Comparison of ENCODE assay signal across 8 cellular contexts in the genomic region with DNA sequence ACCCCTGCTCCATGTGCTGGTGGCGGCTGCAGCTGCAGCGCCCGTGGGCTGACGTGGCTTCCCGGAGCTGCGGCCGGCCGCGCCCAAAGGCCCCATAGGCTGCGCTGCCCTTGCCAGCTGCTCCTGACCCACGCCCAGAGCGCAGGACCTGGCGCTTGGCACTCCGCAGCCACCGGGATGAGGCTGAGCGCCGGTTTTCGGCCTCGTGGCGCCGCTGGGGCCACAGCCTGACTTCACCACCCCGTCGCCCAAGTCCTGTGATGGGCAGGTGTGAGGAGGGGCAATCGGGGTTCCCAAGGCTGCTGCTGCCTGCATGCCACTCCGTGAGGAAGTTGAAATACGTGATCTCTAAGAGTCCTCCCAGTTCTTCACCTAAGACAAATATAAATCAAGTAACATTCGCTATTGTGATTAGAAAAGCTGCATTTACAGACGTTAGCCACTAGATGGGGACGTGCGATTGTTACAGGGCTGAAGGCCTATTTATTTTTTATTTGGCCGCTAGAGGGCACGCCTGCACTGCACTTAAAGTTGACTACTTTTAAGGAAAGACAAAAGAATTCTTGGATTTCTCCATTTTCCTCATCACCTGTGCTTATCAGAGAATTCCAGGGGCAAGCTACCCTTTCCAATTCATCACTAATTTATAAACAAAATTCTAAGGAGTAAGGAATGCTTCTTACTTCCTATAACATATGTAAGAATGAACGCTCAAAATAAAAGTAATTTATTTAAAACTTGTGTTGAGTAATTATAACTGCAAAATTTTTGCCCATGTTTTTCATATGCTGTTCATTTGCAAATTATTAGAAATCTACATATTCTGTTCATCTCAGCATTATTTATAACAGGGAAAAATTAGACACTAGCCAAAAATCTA. TPM values are rescaled to one million over a fixed set of nuclear protein-coding genes. Genes with fewer than 3 reads are reported as not detected.
DNase-seq lines count a peak whose midpoint lies in the region; ATAC-seq and TF ChIP-seq lines count a peak whose summit lies in the region.
"Not testable (repeated sequence)": the region's sequence is repeated elsewhere in the genome, so short reads cannot be mapped to it uniquely, and the experiment has no call there.

No MANE protein-coding gene starts in this region.

- CTCF ChIA-PET in CD4-positive, alpha-beta T cell (lab: Charles Lee) = interaction anchor here (0.6 to 3.3 kb wide), 22 partner anchors 53 to 184 kb away, joined by 3 to 108 read pairs (median 4); a partner anchor contains a TSS

- intact Hi-C loops in CD4-positive, alpha-beta T cell (cut with DNase I, micrococcal nuclease) = loop anchor here (1.0 to 10.0 kb wide), 3 partner anchors 54 to 107 kb away; a partner anchor contains a TSS
- intact Hi-C loops in Right ventricle myocardium inferior (cut with DNase I) = loop anchor here (1.0 kb wide), 1 partner anchor 107 kb away; no protein-coding TSS in a partner anchor

- ATAC-seq in CD4-positive, alpha-beta T cell (ENCODE audit: poor library complexity) = peak; percentile 68
- ATAC-seq in GM21390 (IDR thresholded peaks at IDR 0.05; ENCODE audit: unreplicated experiment) = peak; percentile 44
- peak; percentile 93 for ATAC-seq in Right ventricle myocardium inferior

- H3K4me1 Mint-ChIP-seq in CD4-positive, alpha-beta T cell (ENCODE audit: low read depth); nephron progenitor cell: not testable (repeated sequence)

- not testable (repeated sequence) for H3K36me3 Mint-ChIP-seq in CD4-positive, alpha-beta T cell (ENCODE audit: low read depth); nephron progenitor cell (ENCODE audit: low read depth)

- H3K27ac Mint-ChIP-seq in CD4-positive, alpha-beta T cell = peak overlapping the region; percentile 87
- peak overlapping the region; percentile 74 for H3K27ac Mint-ChIP-seq in nephron progenitor cell

- H3K27me3 ChIP-seq in CD4-positive, alpha-beta T cell (ENCODE audit: control insufficient read depth, insufficient read depth, low read length); HL-60 (ENCODE audit: insufficient read depth, poor library complexity, severe bottlenecking); WERI-Rb-1 (ENCODE audit: insufficient read depth, low read depth, severe bottlenecking): not testable (repeated sequence)

- DNase-seq in CD4-positive, alpha-beta T cell = peak; percentile 45 to 73 (median 62)
- DNase-seq in HL-60 (ENCODE audit: low read depth in 1 of 2, low spot score in 1 of 2) (peak; percentile 62 to 82), WERI-Rb-1 (peak; percentile 81), astrocyte of the hippocampus (ENCODE audit: low read depth, low spot score) (peak; percentile 85), Right ventricle myocardium inferior (ENCODE audit: missing footprints) (peak; percentile 81), nephron progenitor cell (peak; percentile 82)
- peak; percentile 29 to 56 for DNase-seq in stimulated activated CD8-positive, alpha-beta memory T cell treated with anti-CD3 and anti-CD28 coated beads, Interleukin-2, amount 100 ng/mL, for 1 hour (ENCODE audit: low read depth in 2 of 2)

- peak; percentile 93 for TF ChIP-seq CTCF in CD4-positive, alpha-beta T cell (IDR thresholded peaks at IDR 0.05)
- TF ChIP-seq CTCF in HL-60 (IDR thresholded peaks at IDR 0.05; ENCODE audit: insufficient read depth, low read length) (peak; percentile 68), WERI-Rb-1 (IDR thresholded peaks at IDR 0.05; ENCODE audit: low read depth, low read length) (peak; percentile 72), nephron progenitor cell (IDR thresholded peaks at IDR 0.05) (peak; percentile 99)

- POLR2A ChIA-PET in CD4-positive, alpha-beta T cell (lab: Charles Lee) = interaction anchor here (1.0 to 2.9 kb wide), 7 partner anchors 55 to 128 kb away, joined by 3 to 37 read pairs (median 13); a partner anchor contains a TSS

- peak overlapping the region; percentile 90 for H3K4me3 Mint-ChIP-seq in CD4-positive, alpha-beta T cell
- H3K4me3 Mint-ChIP-seq in nephron progenitor cell = peak overlapping the region; percentile 88

- not testable (repeated sequence) for H3K36me3 ChIP-seq in WERI-Rb-1

- H3K4me3 ChIP-seq in HL-60 (replicated peaks; ENCODE audit: insufficient read depth, low read length) (peak overlapping the region; percentile 48), WERI-Rb-1 (ENCODE audit: low read depth, low read length) (peak overlapping the region; percentile 72)

- H3K9me3 Mint-ChIP-seq in CD4-positive, alpha-beta T cell; nephron progenitor cell: not testable (repeated sequence)

- peak overlapping the region; percentile 65 for H3K27ac ChIP-seq in CD4-positive, alpha-beta T cell (ENCODE audit: low read depth, low read length)
- H3K27ac ChIP-seq in HL-60 (replicated peaks) (peak overlapping the region; percentile 93), WERI-Rb-1 (peak overlapping the region; percentile 89)

- not testable (repeated sequence) for H3K9me3 ChIP-seq in CD4-positive, alpha-beta T cell (ENCODE audit: control insufficient read depth, low read length); WERI-Rb-1 (ENCODE audit: severe bottlenecking)

- H3K27me3 Mint-ChIP-seq in CD4-positive, alpha-beta T cell; nephron progenitor cell (ENCODE audit: low read depth, poor library complexity): not testable (repeated sequence)

RNA-seq across cellular contexts. Expression of a gene that starts 1.1 kb away (rescaled TPM):
- 10 to 100 TPM; 48.5 to 60.0 TPM for total RNA-seq in CD4-positive, alpha-beta T cell
- 3.6 TPM for total RNA-seq in Right ventricle myocardium inferior

RNA-seq across cellular contexts. Expression of a gene that starts 55.1 kb away (rescaled TPM):
- 100 to 1,000 TPM; 112 to 121 TPM for total RNA-seq in CD4-positive, alpha-beta T cell
- total RNA-seq in Right ventricle myocardium inferior = 1,345 TPM

Comparison
In these comparisons a context has a peak if more than half of its experiments do, and no peak if none do; other contexts are left out.
1. Peak in every context shown above with its lines: DNase-seq, ATAC-seq, H3K4me3 ChIP-seq and H3K27ac ChIP-seq.
2. RNA of a gene that starts 1.1 kb away (total RNA-seq): 48.5 to 60.0 TPM in CD4-positive, alpha-beta T cell; 3.6 TPM in Right ventricle myocardium inferior (single experiment); every median in the first group is over 10 times any median in the second.
3. RNA of a gene that starts 55.1 kb away (total RNA-seq): 1,345 TPM in Right ventricle myocardium inferior (single experiment); 112 to 121 TPM in CD4-positive, alpha-beta T cell; every median in the first group is over 10 times any median in the second.